Comparison of ENCODE assay signal across 17 cellular contexts in genomic region chr1:34777519-34778321, GRCh38. TPM values are rescaled to one million over a fixed set of nuclear protein-coding genes. Genes with fewer than 3 reads are reported as not detected.
A peak's percentile ranks its signal among the peaks of the same experiment; 100 is the strongest.
DNase-seq lines count a peak whose midpoint lies in the region; ATAC-seq and TF ChIP-seq lines count a peak whose summit lies in the region.
"Had no signal": no experiment of that assay in that cellular context is flagged by ENCODE, and none has a peak within 500 bp of the region (broad histone marks: within the 10 kb centered on the region; RNA-seq: fewer than 3 reads in every experiment).

No MANE protein-coding gene starts in this region.

- intact Hi-C loops in IMR-90 (cut with micrococcal nuclease): no loop called here
- intact Hi-C loops in posterior vena cava (cut with DNase I): no loop called here
- intact Hi-C loops in head of caudate nucleus (cut with DNase I): no loop called here

- no TSS peak for BruUV-seq in IMR-90 (replicated peaks; lab: Mats Ljungman, UMichigan)

- peaks cover 35% of the 10 kb centered on the region for H3K4me1 Mint-ChIP-seq in endothelial cell (ENCODE audit: unreplicated experiment)
- no peaks in the 10 kb centered on the region for H3K4me1 Mint-ChIP-seq in T-helper 2 cell treated with Interferon-gamma antibody and Interleukin-4, amounts not matched to agents 5 μg/mL and 100 μg/mL, for 36 hours (ENCODE audit: low read depth)

- 22% methylated on average over 5 of the region's 10 CpGs; no CpG with 5 or more reads in 1 of the 2 experiments for WGBS in IMR-90 (ENCODE audit: extremely low coverage in 2 of 2, insufficient read length in 1 of 2), 2 experiments

- no peak overlapping the region for H3K23ac ChIP-seq in IMR-90 (ENCODE audit: low read depth, low read length)

- H3K56ac ChIP-seq in IMR-90 (ENCODE audit: extremely low read depth, insufficient read depth, low read length): no peak overlapping the region

- H2BK20ac ChIP-seq in IMR-90 (ENCODE audit: low read depth, low read length): no peak overlapping the region

- DNase-seq in CMK (ENCODE audit: low read depth) (peak; percentile 46), IMR-90 (no peak), endothelial cell (ENCODE audit: low spot score) (no peak), posterior vena cava (ENCODE audit: low spot score) (peak; percentile 16), GM19238 (ENCODE audit: insufficient read length, low spot score) (no peak), head of caudate nucleus (no peak)
- no peak for DNase-seq in T-helper 2 cell treated with Interferon-gamma antibody and Interleukin-4, amounts not matched to agents 5 μg/mL and 100 μg/mL, for 36 hours (ENCODE audit: low spot score)
- DNase-seq: CD8-positive, alpha-beta memory T cell; HCEC 1CT; NCI-H1105 treated with DMSO at 0.1 percent for 48 hours; NCI-H1694; NCI-H2081 treated with DMSO at 0.1 percent for 48 hours; SHP77 had no signal

- H3K27me3 Mint-ChIP-seq in endothelial cell (ENCODE audit: unreplicated experiment): peaks cover 2% of the 10 kb centered on the region
- peaks cover 35% of the 10 kb centered on the region for H3K27me3 Mint-ChIP-seq in T-helper 2 cell treated with Interferon-gamma antibody and Interleukin-4, amounts not matched to agents 5 μg/mL and 100 μg/mL, for 36 hours (ENCODE audit: low read depth)

- H3K18ac ChIP-seq in IMR-90 (ENCODE audit: low read depth, low read length): no peak overlapping the region

- no peak for TF ChIP-seq POLR2A in IMR-90 (IDR thresholded peaks at IDR 0.05; ENCODE audit: low read depth, low read length)

- H3K36me3 ChIP-seq in IMR-90 (ENCODE audit: control insufficient read depth, insufficient read depth, low read length): no peaks in the 10 kb centered on the region
- H3K36me3 ChIP-seq: BLaER1 treated with 17β-estradiol and CSF1 and Interleukin-3, amounts not matched to agents 10 nM and 100 nM had no signal

- no peak overlapping the region for H3K4me3 ChIP-seq in IMR-90 (ENCODE audit: insufficient read depth, low read depth, low read length)
- H3K4me3 ChIP-seq: BLaER1 treated with 17β-estradiol and CSF1 and Interleukin-3, amounts not matched to agents 10 nM and 100 nM; K562; SK-N-MC had no signal

- H2BK15ac ChIP-seq in IMR-90 (ENCODE audit: low read depth, low read length): no peak overlapping the region

- H3K14ac ChIP-seq in IMR-90 (replicated peaks; ENCODE audit: low read depth, low read length): no peak overlapping the region

- no peaks in the 10 kb centered on the region for H3K9me3 Mint-ChIP-seq in endothelial cell (ENCODE audit: unreplicated experiment)
- H3K9me3 Mint-ChIP-seq in T-helper 2 cell treated with Interferon-gamma antibody and Interleukin-4, amounts not matched to agents 5 μg/mL and 100 μg/mL, for 36 hours: no peaks in the 10 kb centered on the region
- H3K9me3 Mint-ChIP-seq: CD8-positive, alpha-beta memory T cell had no signal

- H4K91ac ChIP-seq in IMR-90 (ENCODE audit: insufficient read depth, low read depth, low read length): no peak overlapping the region

- H3K9me1 ChIP-seq in IMR-90 (ENCODE audit: insufficient read depth, low read length): no peaks in the 10 kb centered on the region

- no peaks in the 10 kb centered on the region for H3K79me1 ChIP-seq in IMR-90 (ENCODE audit: low read depth in 1 of 2, low read length in 2 of 2)

- TF ChIP-seq RAD21 in IMR-90 (IDR thresholded peaks at IDR 0.05; ENCODE audit: low read length): no peak

- no peak overlapping the region for H2AK9ac ChIP-seq in IMR-90 (replicated peaks; ENCODE audit: low read depth, low read length, poor library complexity)

- no peak overlapping the region for H3K9ac ChIP-seq in IMR-90 (ENCODE audit: low read depth, low read length)
- H3K9ac ChIP-seq: BLaER1 treated with 17β-estradiol and CSF1 and Interleukin-3, amounts not matched to agents 10 nM and 100 nM had no signal

- H3K27ac ChIP-seq in IMR-90 (ENCODE audit: insufficient read depth, low read length): no peak overlapping the region
- H3K27ac ChIP-seq: BLaER1 treated with 17β-estradiol and CSF1 and Interleukin-3, amounts not matched to agents 10 nM and 100 nM; SK-N-MC had no signal

- H4K20me1 ChIP-seq in IMR-90 (ENCODE audit: insufficient read depth, low read length): no peaks in the 10 kb centered on the region; the same call in 1 of the 2 replicates
- H4K20me1 ChIP-seq: BLaER1 treated with 17β-estradiol and CSF1 and Interleukin-3, amounts not matched to agents 10 nM and 100 nM had no signal

- H4K8ac ChIP-seq in IMR-90 (ENCODE audit: low read depth in 2 of 2, low read length in 2 of 2): no peak overlapping the region

- no peak overlapping the region for H2AFZ ChIP-seq in IMR-90 (replicated peaks; ENCODE audit: low read length, poor library complexity)

- H3K27me3 ChIP-seq in IMR-90 (ENCODE audit: control insufficient read depth, insufficient read depth, low read length): peaks cover 41% of the 10 kb centered on the region

- H3K4ac ChIP-seq in IMR-90 (ENCODE audit: low read depth, low read length): no peak overlapping the region

- POLR2A ChIA-PET in IMR-90 (lab: Charles Lee; ENCODE audit: unreplicated experiment): no interaction called here

- TF ChIP-seq CTCF in IMR-90 (conservative IDR thresholded peaks at IDR 0.05; ENCODE audit: low read depth, low read length) (no peak), endothelial cell (IDR thresholded peaks at IDR 0.05; ENCODE audit: unreplicated experiment) (no peak)

- no peak overlapping the region for H3K4me3 Mint-ChIP-seq in endothelial cell (ENCODE audit: unreplicated experiment)
- no peak overlapping the region for H3K4me3 Mint-ChIP-seq in T-helper 2 cell treated with Interferon-gamma antibody and Interleukin-4, amounts not matched to agents 5 μg/mL and 100 μg/mL, for 36 hours
- H3K4me3 Mint-ChIP-seq: CD8-positive, alpha-beta memory T cell had no signal

- H3K9me3 ChIP-seq in IMR-90 (ENCODE audit: control insufficient read depth, insufficient read depth, low read length): no peaks in the 10 kb centered on the region
- H3K9me3 ChIP-seq: BLaER1 treated with 17β-estradiol and CSF1 and Interleukin-3, amounts not matched to agents 10 nM and 100 nM had no signal

- CTCF ChIA-PET in IMR-90 (lab: Yijun Ruan, JAX): no interaction called here

- no peaks in the 10 kb centered on the region for H3K36me3 Mint-ChIP-seq in endothelial cell (ENCODE audit: low read depth, unreplicated experiment)
- no peaks in the 10 kb centered on the region for H3K36me3 Mint-ChIP-seq in T-helper 2 cell treated with Interferon-gamma antibody and Interleukin-4, amounts not matched to agents 5 μg/mL and 100 μg/mL, for 36 hours (ENCODE audit: low read depth)
- H3K36me3 Mint-ChIP-seq: CD8-positive, alpha-beta memory T cell had no signal

- no peak for ATAC-seq in IMR-90 (ENCODE audit: low read depth)
- ATAC-seq: K562 had no signal

- dilution Hi-C loops in IMR-90 (cut with HindIII; ENCODE audit: low sequenced_read_pairs, unreplicated experiment): no loop called here

- in situ Hi-C loops in IMR-90 (cut with MboI; ENCODE audit: low sequenced_read_pairs): no loop called here

- H3K4me1 ChIP-seq in IMR-90 (ENCODE audit: control insufficient read depth, insufficient read depth, low read length): peaks cover 5% of the 10 kb centered on the region; the same call in 1 of the 2 replicates

- H2AK5ac ChIP-seq in IMR-90 (ENCODE audit: low read depth, low read length): no peak overlapping the region

- H2BK5ac ChIP-seq in IMR-90 (ENCODE audit: low read depth, low read length, poor library complexity, severe bottlenecking): no peak overlapping the region

- H3K4me2 ChIP-seq in IMR-90 (ENCODE audit: low read depth, low read length): no peak overlapping the region

- H2BK120ac ChIP-seq in IMR-90 (ENCODE audit: low read depth, low read length): no peak overlapping the region

- H3K27ac Mint-ChIP-seq in endothelial cell (ENCODE audit: unreplicated experiment): peak overlapping the region; percentile 1
- H3K27ac Mint-ChIP-seq in T-helper 2 cell treated with Interferon-gamma antibody and Interleukin-4, amounts not matched to agents 5 μg/mL and 100 μg/mL, for 36 hours: no peak overlapping the region

- no peak overlapping the region for H4K5ac ChIP-seq in IMR-90 (ENCODE audit: low read depth, low read length)

TF ChIP-seq in IMR-90, 13 proteins besides CTCF, POLR2A, EP300 and RAD21:
- TF ChIP-seq MAZ (IDR thresholded peaks at IDR 0.05; ENCODE audit: borderline replicate concordance, low read depth, low read length): no peak
- no peak for TF ChIP-seq MXI1 (IDR thresholded peaks at IDR 0.05; ENCODE audit: borderline replicate concordance, low read depth, low read length)
- TF ChIP-seq CHD1 (IDR thresholded peaks at IDR 0.05; ENCODE audit: low read depth, low read length): no peak
- TF ChIP-seq CEBPB (IDR thresholded peaks at IDR 0.05; ENCODE audit: low read depth, low read length): no peak
- TF ChIP-seq FOS (IDR thresholded peaks at IDR 0.05; ENCODE audit: low read depth, low read length): no peak
- TF ChIP-seq BHLHE40 (IDR thresholded peaks at IDR 0.05; ENCODE audit: low read depth, low read length): peak; percentile 68; the same call in 1 of the 2 replicates

RNA-seq across cellular contexts. Expression of gene GJB3, which starts 3.3 kb away (rescaled TPM):
- total RNA-seq in IMR-90 (2012; rRNA removed): not detected in 2 replicates
- not detected in 2 replicates for polyA plus RNA-seq in IMR-90 (2012; rRNA removed)
- not detected in 2 replicates for polyA plus RNA-seq in IMR-90 (2012; cell fraction: cytosol; rRNA removed)
- polyA plus RNA-seq in IMR-90 (2012; cell fraction: nucleus; rRNA removed; ENCODE audit: low replicate concordance): not detected in 2 replicates
- total RNA-seq in endothelial cell (ENCODE audit: unreplicated experiment): 9.6 TPM
- total RNA-seq in posterior vena cava: not detected
- total RNA-seq: CD8-positive, alpha-beta memory T cell; K562; NCI-H460 had no signal
- polyA plus RNA-seq: CD8-positive, alpha-beta memory T cell; K562 had no signal

RNA-seq across cellular contexts. Expression of gene GJA4, which starts 15.1 kb away (rescaled TPM):
- total RNA-seq in IMR-90 (2012; rRNA removed): not detected in 2 replicates
- polyA plus RNA-seq in IMR-90 (2012; rRNA removed): not detected in 2 replicates
- polyA plus RNA-seq in IMR-90 (2012; cell fraction: cytosol; rRNA removed): not detected in 2 replicates
- polyA plus RNA-seq in IMR-90 (2012; cell fraction: nucleus; rRNA removed; ENCODE audit: low replicate concordance): not detected in 2 replicates
- 347 TPM for total RNA-seq in endothelial cell (ENCODE audit: unreplicated experiment)
- total RNA-seq in posterior vena cava: 10 to 100 TPM; 21.8 to 26.8 TPM
- total RNA-seq: CD8-positive, alpha-beta memory T cell; NCI-H460 had no signal
- polyA plus RNA-seq: CD8-positive, alpha-beta memory T cell had no signal

RNA-seq across cellular contexts. Expression of gene GJB4, which starts 18.2 kb away (rescaled TPM):
- not detected in 2 replicates for total RNA-seq in IMR-90 (2012; rRNA removed)
- not detected in 2 replicates for polyA plus RNA-seq in IMR-90 (2012; rRNA removed)
- not detected in 2 replicates for polyA plus RNA-seq in IMR-90 (2012; cell fraction: cytosol; rRNA removed)
- not detected in 2 replicates for polyA plus RNA-seq in IMR-90 (2012; cell fraction: nucleus; rRNA removed; ENCODE audit: low replicate concordance)
- total RNA-seq in endothelial cell (ENCODE audit: unreplicated experiment): not detected
- total RNA-seq in posterior vena cava: not detected
- total RNA-seq: CD8-positive, alpha-beta memory T cell; K562; NCI-H460 had no signal
- polyA plus RNA-seq: CD8-positive, alpha-beta memory T cell had no signal

RNA-seq across cellular contexts. Expression of gene GJB5, which starts 22.9 kb away (rescaled TPM):
- total RNA-seq in IMR-90 (2012; rRNA removed): not detected in 2 replicates
- polyA plus RNA-seq in IMR-90 (2012; rRNA removed): 0.10 and 0.14 TPM in 2 replicates
- 0.08 and 0.22 TPM in 2 replicates for polyA plus RNA-seq in IMR-90 (2012; cell fraction: cytosol; rRNA removed)
- 0.05 TPM in 1 of 2 replicates, not detected in the other for polyA plus RNA-seq in IMR-90 (2012; cell fraction: nucleus; rRNA removed; ENCODE audit: low replicate concordance)
- not detected for total RNA-seq in endothelial cell (ENCODE audit: unreplicated experiment)
- not detected for total RNA-seq in posterior vena cava
- total RNA-seq: CD8-positive, alpha-beta memory T cell; K562; NCI-H460 had no signal
- polyA plus RNA-seq: CD8-positive, alpha-beta memory T cell had no signal

Comparison
In these comparisons a context has a peak if more than half of its experiments do, and no peak if none do; other contexts are left out.
1. DNase-seq: peak in CMK (single experiment) and posterior vena cava (single experiment); none in IMR-90 (single experiment), endothelial cell (single experiment), T-helper 2 cell treated with Interferon-gamma antibody and Interleukin-4, amounts not matched to agents 5 μg/mL and 100 μg/mL, for 36 hours (single experiment), GM19238 (single experiment) and head of caudate nucleus (0 of 42).
2. RNA of gene GJB3, which starts 3.3 kb away (total RNA-seq): 9.6 TPM in endothelial cell (single experiment); not detected in posterior vena cava and not detected in IMR-90; every median in the first group is over 10 times any median in the second.
3. RNA of gene GJA4, which starts 15.1 kb away (total RNA-seq): 347 TPM in endothelial cell (single experiment) and 21.8 to 26.8 TPM in posterior vena cava; not detected in IMR-90; every median in the first group is over 10 times any median in the second.